In genomic region chr5:18466731-18467130, GRCh38 we compare ENCODE assay signal across 19 cellular contexts.
"Had no signal": no experiment of that assay in that cellular context is flagged by ENCODE, and none has a peak within 500 bp of the region (broad histone marks: within the 10 kb centered on the region; RNA-seq: fewer than 3 reads in every experiment).

No MANE protein-coding gene starts in this region.

- H3K4me1 Mint-ChIP-seq: immature natural killer cell; naive thymus-derived CD8-positive, alpha-beta T cell; nephron; stimulated activated effector memory CD8-positive, alpha-beta T cell treated with anti-CD3 and anti-CD28 coated beads, Interleukin-12 subunit alpha, Interleukin-12 subunit beta, amount 100 ng/mL, for 72 hours had no signal

- H3K4me3 Mint-ChIP-seq: immature natural killer cell; naive thymus-derived CD8-positive, alpha-beta T cell; nephron; stimulated activated effector memory CD8-positive, alpha-beta T cell treated with anti-CD3 and anti-CD28 coated beads, Interleukin-12 subunit alpha, Interleukin-12 subunit beta, amount 100 ng/mL, for 72 hours; stimulated activated naive CD8-positive, alpha-beta T cell treated with anti-CD3 and anti-CD28 coated beads, Interleukin-15, Interleukin-2, amounts not matched to agents 100 ng/mL and 50 ng/mL, for 24 hours had no signal

- DNase-seq: immature natural killer cell; kidney; lower lobe of right lung; psoas muscle; sigmoid colon; spleen; stimulated activated naive CD4-positive, alpha-beta T cell; upper lobe of right lung had no signal

- H2AFZ ChIP-seq: parathyroid adenoma had no signal

- H3K27ac Mint-ChIP-seq: immature natural killer cell; naive thymus-derived CD8-positive, alpha-beta T cell; nephron; stimulated activated effector memory CD8-positive, alpha-beta T cell treated with anti-CD3 and anti-CD28 coated beads, Interleukin-12 subunit alpha, Interleukin-12 subunit beta, amount 100 ng/mL, for 72 hours; stimulated activated naive CD8-positive, alpha-beta T cell treated with anti-CD3 and anti-CD28 coated beads, Interleukin-15, Interleukin-2, amounts not matched to agents 100 ng/mL and 50 ng/mL, for 24 hours had no signal

- H3K4me1 ChIP-seq: left lung, lower lobe of right lung, parathyroid adenoma, psoas muscle, sigmoid colon, spleen, suprapubic skin, tibial artery, upper lobe of right lung had no signal

- H3K27me3 ChIP-seq: left lung, neutrophil, sigmoid colon, spleen, suprapubic skin, tibial artery, upper lobe of right lung had no signal

- H3K9ac ChIP-seq: parathyroid adenoma had no signal

- H3K79me2 ChIP-seq: parathyroid adenoma had no signal

- H3K36me3 ChIP-seq: left lung, lower lobe of right lung, neutrophil, sigmoid colon, spleen, suprapubic skin, thoracic aorta, tibial artery, upper lobe of right lung had no signal

- H3K9me3 ChIP-seq: left lung, lower lobe of right lung, neutrophil, psoas muscle, sigmoid colon, suprapubic skin, thoracic aorta, tibial artery, upper lobe of right lung had no signal

- H3K36me3 Mint-ChIP-seq: immature natural killer cell; naive thymus-derived CD8-positive, alpha-beta T cell; stimulated activated effector memory CD8-positive, alpha-beta T cell treated with anti-CD3 and anti-CD28 coated beads, Interleukin-12 subunit alpha, Interleukin-12 subunit beta, amount 100 ng/mL, for 72 hours had no signal

- H3K27me3 Mint-ChIP-seq: naive thymus-derived CD8-positive, alpha-beta T cell; stimulated activated naive CD8-positive, alpha-beta T cell treated with anti-CD3 and anti-CD28 coated beads, Interleukin-15, Interleukin-2, amounts not matched to agents 100 ng/mL and 50 ng/mL, for 24 hours had no signal

- H3K27ac ChIP-seq: left lung, lower lobe of right lung, neutrophil, parathyroid adenoma, psoas muscle, sigmoid colon, spleen, suprapubic skin, thoracic aorta, tibial artery, upper lobe of right lung had no signal

- FAIRE-seq: kidney, small intestine had no signal

- ATAC-seq: naive thymus-derived CD8-positive, alpha-beta T cell; psoas muscle; stimulated activated effector memory CD8-positive, alpha-beta T cell treated with anti-CD3 and anti-CD28 coated beads, Interleukin-12 subunit alpha, Interleukin-12 subunit beta, amount 100 ng/mL, for 72 hours had no signal

- H3K9me3 Mint-ChIP-seq: stimulated activated effector memory CD8-positive, alpha-beta T cell treated with anti-CD3 and anti-CD28 coated beads, Interleukin-12 subunit alpha, Interleukin-12 subunit beta, amount 100 ng/mL, for 72 hours; stimulated activated naive CD8-positive, alpha-beta T cell treated with anti-CD3 and anti-CD28 coated beads, Interleukin-15, Interleukin-2, amounts not matched to agents 100 ng/mL and 50 ng/mL, for 24 hours had no signal

- H3K4me3 ChIP-seq: left lung, lower lobe of right lung, psoas muscle, sigmoid colon, spleen, suprapubic skin, thoracic aorta, tibial artery, upper lobe of right lung had no signal
